In the genomic region with DNA sequence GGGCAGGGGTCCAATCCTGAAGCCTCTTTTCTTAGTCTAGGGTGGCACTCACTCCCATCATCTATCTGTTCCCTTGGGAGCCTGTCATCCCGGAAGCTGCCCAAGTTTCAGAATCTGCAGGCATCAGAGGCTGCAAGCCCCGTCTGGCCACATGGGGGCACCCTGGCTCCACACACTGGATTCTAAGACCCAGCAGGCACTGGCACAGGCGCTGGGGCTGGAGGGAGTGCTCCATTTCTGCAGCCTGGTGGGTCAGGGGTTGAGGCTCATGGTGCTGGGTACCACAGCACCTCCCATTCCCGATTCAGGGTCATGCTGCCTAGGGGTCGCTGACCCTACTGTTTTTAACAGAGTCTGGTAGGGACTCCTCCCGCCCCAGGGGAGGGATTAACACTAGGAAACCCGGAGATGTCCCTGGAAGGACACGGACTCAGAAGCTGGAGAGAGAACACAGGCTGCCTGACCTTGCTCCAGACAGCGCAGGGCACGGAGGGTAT, we compare ENCODE assay signal across 2 cellular contexts.
A peak's percentile ranks its signal among the peaks of the same experiment; 100 is the strongest.
TF ChIP-seq lines count a peak whose summit lies in the region.

No MANE protein-coding gene starts in this region.

TF ChIP-seq in SK-N-SH treated with all-trans-retinoic acid at 6 μM for 48 hours, 23 proteins besides CTCF, POLR2A, EP300 and RAD21 (continued from another document):
- no peak for TF ChIP-seq BACH2 (CRISPR knock-in tag; IDR thresholded peaks at IDR 0.05; ENCODE audit: borderline replicate concordance)
- TF ChIP-seq SNAI2 (CRISPR knock-in tag; IDR thresholded peaks at IDR 0.05) = no peak
- no peak for TF ChIP-seq RARB (CRISPR knock-in tag; IDR thresholded peaks at IDR 0.05)
- TF ChIP-seq, protein P1, sequence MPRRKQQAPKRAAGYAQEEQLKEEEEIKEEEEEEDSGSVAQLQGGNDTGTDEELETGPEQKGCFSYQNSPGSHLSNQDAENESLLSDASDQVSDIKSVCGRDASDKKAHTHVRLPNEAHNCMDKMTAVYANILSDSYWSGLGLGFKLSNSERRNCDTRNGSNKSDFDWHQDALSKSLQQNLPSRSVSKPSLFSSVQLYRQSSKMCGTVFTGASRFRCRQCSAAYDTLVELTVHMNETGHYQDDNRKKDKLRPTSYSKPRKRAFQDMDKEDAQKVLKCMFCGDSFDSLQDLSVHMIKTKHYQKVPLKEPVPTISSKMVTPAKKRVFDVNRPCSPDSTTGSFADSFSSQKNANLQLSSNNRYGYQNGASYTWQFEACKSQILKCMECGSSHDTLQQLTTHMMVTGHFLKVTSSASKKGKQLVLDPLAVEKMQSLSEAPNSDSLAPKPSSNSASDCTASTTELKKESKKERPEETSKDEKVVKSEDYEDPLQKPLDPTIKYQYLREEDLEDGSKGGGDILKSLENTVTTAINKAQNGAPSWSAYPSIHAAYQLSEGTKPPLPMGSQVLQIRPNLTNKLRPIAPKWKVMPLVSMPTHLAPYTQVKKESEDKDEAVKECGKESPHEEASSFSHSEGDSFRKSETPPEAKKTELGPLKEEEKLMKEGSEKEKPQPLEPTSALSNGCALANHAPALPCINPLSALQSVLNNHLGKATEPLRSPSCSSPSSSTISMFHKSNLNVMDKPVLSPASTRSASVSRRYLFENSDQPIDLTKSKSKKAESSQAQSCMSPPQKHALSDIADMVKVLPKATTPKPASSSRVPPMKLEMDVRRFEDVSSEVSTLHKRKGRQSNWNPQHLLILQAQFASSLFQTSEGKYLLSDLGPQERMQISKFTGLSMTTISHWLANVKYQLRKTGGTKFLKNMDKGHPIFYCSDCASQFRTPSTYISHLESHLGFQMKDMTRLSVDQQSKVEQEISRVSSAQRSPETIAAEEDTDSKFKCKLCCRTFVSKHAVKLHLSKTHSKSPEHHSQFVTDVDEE (CRISPR knock-in tag; IDR thresholded peaks at IDR 0.05) = no peak
- TF ChIP-seq ZNF8 (CRISPR knock-in tag; IDR thresholded peaks at IDR 0.05) = no peak
- no peak for TF ChIP-seq TOX (CRISPR knock-in tag; IDR thresholded peaks at IDR 0.05; ENCODE audit: borderline replicate concordance)
TF ChIP-seq in SK-N-SH treated with all-trans-retinoic acid at 6 μM for 48 hours: peak in this region for 0.

TF ChIP-seq in IMR-90, 13 proteins besides CTCF, POLR2A, EP300 and RAD21 (continued from another document):
- TF ChIP-seq CEBPB (IDR thresholded peaks at IDR 0.05; ENCODE audit: low read depth, low read length) (no peak), SMC3 (IDR thresholded peaks at IDR 0.05; ENCODE audit: low read depth, low read length) (peak; percentile 95)
